ENCODE assay signal across 1 cellular context in the genomic region with DNA sequence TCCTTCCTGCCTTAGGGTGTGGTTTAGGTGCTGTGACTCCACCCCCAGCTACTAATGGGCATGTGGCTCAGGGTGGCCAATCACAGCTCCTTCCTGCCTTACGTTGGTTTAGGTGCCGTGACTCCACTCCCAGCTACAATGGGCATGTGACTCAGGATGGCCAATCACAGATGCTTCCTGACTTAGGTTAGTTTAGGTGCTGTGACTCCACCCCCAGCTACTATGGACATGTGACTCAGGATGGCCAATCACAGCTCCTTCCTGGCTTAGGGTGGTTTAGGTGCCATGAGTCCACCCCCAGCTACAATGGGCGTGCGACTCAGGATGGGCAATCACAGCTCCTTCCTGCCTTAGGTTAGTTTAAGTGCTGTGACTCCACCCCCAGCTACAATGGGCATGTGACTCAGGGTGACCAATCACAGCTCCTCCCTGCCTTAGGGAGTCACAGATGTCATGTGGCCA.
TF ChIP-seq lines count a peak whose summit lies in the region.

No MANE protein-coding gene starts in this region.

TF ChIP-seq in WTC11, 78 proteins besides CTCF, POLR2A, EP300 and RAD21 (continued from another document):
- TF ChIP-seq, protein P1, sequence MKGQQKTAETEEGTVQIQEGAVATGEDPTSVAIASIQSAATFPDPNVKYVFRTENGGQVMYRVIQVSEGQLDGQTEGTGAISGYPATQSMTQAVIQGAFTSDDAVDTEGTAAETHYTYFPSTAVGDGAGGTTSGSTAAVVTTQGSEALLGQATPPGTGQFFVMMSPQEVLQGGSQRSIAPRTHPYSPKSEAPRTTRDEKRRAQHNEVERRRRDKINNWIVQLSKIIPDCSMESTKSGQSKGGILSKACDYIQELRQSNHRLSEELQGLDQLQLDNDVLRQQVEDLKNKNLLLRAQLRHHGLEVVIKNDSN (CRISPR knock-in tag; IDR thresholded peaks at IDR 0.05): peak; percentile 77
- TF ChIP-seq ETV6 (CRISPR knock-in tag; IDR thresholded peaks at IDR 0.05): no peak
